ENCODE assay signal across 18 cellular contexts in genomic region chr16:2054543-2055245, GRCh38. TPM values are rescaled to one million over a fixed set of nuclear protein-coding genes. Genes with fewer than 3 reads are reported as not detected.
A peak's percentile ranks its signal among the peaks of the same experiment; 100 is the strongest.
DNase-seq lines count a peak whose midpoint lies in the region; ATAC-seq and TF ChIP-seq lines count a peak whose summit lies in the region.
"Had no signal": no experiment of that assay in that cellular context is flagged by ENCODE, and none has a peak within 500 bp of the region (broad histone marks: within the 10 kb centered on the region; RNA-seq: fewer than 3 reads in every experiment).

No MANE protein-coding gene starts in this region.

- TF ChIP-seq EP300 in Ishikawa (IDR thresholded peaks at IDR 0.05; ENCODE audit: borderline replicate concordance), result no peak
- no peak for TF ChIP-seq EP300 in stomach (IDR thresholded peaks at IDR 0.05)

- DNase-seq in NCI-H2171 (lab: John Stamatoyannopoulos, UW), result peak; percentile 44
- peak; percentile 91 for DNase-seq in colonic mucosa
- DNase-seq in stomach, result peak; percentile 93
- no peak for DNase-seq in stimulated activated naive CD8-positive, alpha-beta T cell treated with anti-CD3 and anti-CD28 coated beads, Interleukin-15, Interleukin-2, amounts not matched to agents 100 U/mL and 50 U/mL, for 24 hours
- no peak for DNase-seq in anterior cingulate cortex (lab: John Stamatoyannopoulos, UW)
- no peak for DNase-seq in kidney glomerular epithelial cell (lab: John Stamatoyannopoulos, UW)
- DNase-seq: activated CD8-positive, alpha-beta memory T cell treated with anti-CD3 and anti-CD28 coated beads, Interleukin-2, amount 50 U/mL, for 4 hours; activated naive CD4-positive, alpha-beta T cell treated with Interleukin-2 at 50 U/mL for 16 hours; DND-41; foreskin keratinocyte; natural killer cell; NCI-H1092 treated with DMSO at 0.1 percent for 48 hours had no signal

- H3K4me3 ChIP-seq in colonic mucosa (no peak overlapping the region), stomach (no peak overlapping the region)
- H3K4me3 ChIP-seq: BLaER1, SJSA1, smooth muscle cell, tibial nerve had no signal

- H3K4me1 ChIP-seq in colonic mucosa (peaks cover 9% of the 10 kb centered on the region), stomach (peaks cover 5 to 12% (median 10%) of the 10 kb centered on the region in 4 donors)
- H3K4me1 ChIP-seq: foreskin keratinocyte, SJSA1 had no signal

- TF ChIP-seq CTCF in colonic mucosa (IDR thresholded peaks at IDR 0.05) (no peak), stomach (IDR thresholded peaks at IDR 0.05) (no peak)

- H3K9me3 ChIP-seq in colonic mucosa (no peaks in the 10 kb centered on the region), stomach (no peaks in the 10 kb centered on the region)
- H3K9me3 ChIP-seq: BLaER1, SJSA1, tibial nerve had no signal

- WGBS in stomach, 5 donors, result 43 to 65% (median 45%) methylated on average over 19 to 29 of the region's 29 CpGs

- H3K27ac ChIP-seq in colonic mucosa, result peak overlapping the region; percentile 55
- H3K27ac ChIP-seq in stomach, result peak overlapping the region; percentile 42 to 77 (median 63)
- H3K27ac ChIP-seq: BLaER1, foreskin keratinocyte, SJSA1, tibial nerve had no signal

- H3K36me3 ChIP-seq in colonic mucosa (peaks cover 6% of the 10 kb centered on the region), stomach (peaks cover 38 to 95% (median 92%) of the 10 kb centered on the region in 4 donors)

- no peak for TF ChIP-seq RAD21 in Ishikawa (IDR thresholded peaks at IDR 0.05; ENCODE audit: low read depth)

- ATAC-seq in stimulated activated naive CD8-positive, alpha-beta T cell treated with anti-CD3 and anti-CD28 coated beads, Interleukin-15, Interleukin-2, amounts not matched to agents 100 U/mL and 50 U/mL, for 24 hours, result no peak
- ATAC-seq: foreskin keratinocyte; stimulated activated effector memory CD8-positive, alpha-beta T cell treated with anti-CD3 and anti-CD28 coated beads, Interleukin-12 subunit alpha, Interleukin-12 subunit beta, amount 100 ng/mL, for 72 hours had no signal

- peak overlapping the region; percentile 58 to 61 for H3K9ac ChIP-seq in colonic mucosa (ENCODE audit: low read depth in 2 of 2, low read length in 2 of 2)
- H3K9ac ChIP-seq: BLaER1 had no signal

- intact Hi-C loops in colonic mucosa (cut with DNase I) (no loop called here), stomach (cut with DNase I; ENCODE audit: low total_unique reads) (no loop called here)

- no peak for TF ChIP-seq POLR2A in stomach (IDR thresholded peaks at IDR 0.05)

- H3K27me3 ChIP-seq in colonic mucosa, result no peaks in the 10 kb centered on the region
- H3K27me3 ChIP-seq in stomach, result no peaks in the 10 kb centered on the region
- H3K27me3 ChIP-seq: BLaER1, foreskin keratinocyte, SJSA1, tibial nerve had no signal

TF ChIP-seq in Ishikawa, 13 proteins besides CTCF, POLR2A, EP300 and RAD21:
- TF ChIP-seq, protein P1, sequence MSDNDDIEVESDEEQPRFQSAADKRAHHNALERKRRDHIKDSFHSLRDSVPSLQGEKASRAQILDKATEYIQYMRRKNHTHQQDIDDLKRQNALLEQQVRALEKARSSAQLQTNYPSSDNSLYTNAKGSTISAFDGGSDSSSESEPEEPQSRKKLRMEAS (IDR thresholded peaks at IDR 0.05), result peak; percentile 32; the same call in 1 of the 2 replicates
- TF ChIP-seq FOXM1 (IDR thresholded peaks at IDR 0.05; ENCODE audit: borderline replicate concordance, low read depth) (no peak), NFIC (IDR thresholded peaks at IDR 0.05) (peak; percentile 71), REST (IDR thresholded peaks at IDR 0.05; ENCODE audit: low read depth) (no peak), TEAD4 (IDR thresholded peaks at IDR 0.05) (no peak), EGR1 (IDR thresholded peaks at IDR 0.05) (no peak), CREB1 (IDR thresholded peaks at IDR 0.05; ENCODE audit: low read depth) (no peak), ZBTB7A (IDR thresholded peaks at IDR 0.05; ENCODE audit: low read depth) (no peak), YY1 (IDR thresholded peaks at IDR 0.05; ENCODE audit: low read depth) (no peak), TCF12 (IDR thresholded peaks at IDR 0.05; ENCODE audit: low read depth) (peak; percentile 31; the same call in 1 of the 2 replicates), CEBPB (IDR thresholded peaks at IDR 0.05) (no peak), TAF1 (IDR thresholded peaks at IDR 0.05; ENCODE audit: low read depth) (no peak)
- TF ChIP-seq, protein P2, sequence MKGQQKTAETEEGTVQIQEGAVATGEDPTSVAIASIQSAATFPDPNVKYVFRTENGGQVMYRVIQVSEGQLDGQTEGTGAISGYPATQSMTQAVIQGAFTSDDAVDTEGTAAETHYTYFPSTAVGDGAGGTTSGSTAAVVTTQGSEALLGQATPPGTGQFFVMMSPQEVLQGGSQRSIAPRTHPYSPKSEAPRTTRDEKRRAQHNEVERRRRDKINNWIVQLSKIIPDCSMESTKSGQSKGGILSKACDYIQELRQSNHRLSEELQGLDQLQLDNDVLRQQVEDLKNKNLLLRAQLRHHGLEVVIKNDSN (IDR thresholded peaks at IDR 0.05), result no peak

RNA-seq across cellular contexts. Expression of gene TSC2, which starts 6.9 kb away (rescaled TPM):
- total RNA-seq in colonic mucosa, result 100 to 1,000 TPM in 1 of 2 donors, 10 to 100 TPM in 1; 75.3 to 143 TPM
- total RNA-seq in stomach, result 100 to 1,000 TPM in 3 of 5 donors, 10 to 100 TPM in 2; 68.5 to 369 (median 118) TPM
- polyA plus RNA-seq in stomach, result 10 to 100 TPM; 40.8 to 46.0 (median 41.1) TPM

RNA-seq across cellular contexts. Expression of gene NTHL1, which starts 7.1 kb away (rescaled TPM):
- 10 to 100 TPM; 30.1 to 96.8 TPM for total RNA-seq in colonic mucosa
- total RNA-seq in stomach, result 100 to 1,000 TPM in 2 of 5 donors, 1 to 10 TPM in 3; 2.3 to 663 (median 9.5) TPM
- polyA plus RNA-seq in stomach, result 10 to 100 TPM; 29.2 to 40.6 (median 36.6) TPM

RNA-seq across cellular contexts. Expression of gene NHERF2, which starts 28.0 kb away (rescaled TPM):
- 10 to 100 TPM; 64.0 to 77.9 TPM for total RNA-seq in colonic mucosa
- total RNA-seq in stomach, result 100 to 1,000 TPM in 2 of 5 donors, 10 to 100 TPM in 3; 17.4 to 201 (median 95.5) TPM
- 100 to 1,000 TPM in 2 of 3 donors, 10 to 100 TPM in 1; 65.4 to 236 (median 157) TPM for polyA plus RNA-seq in stomach

RNA-seq across cellular contexts. Expression of gene NPW, which starts 35.1 kb away (rescaled TPM):
- total RNA-seq in colonic mucosa (1 to 10 TPM; 3.5 to 3.8 TPM), stomach (under 1 TPM in 1 of 5 donors, not detected in 4; 0.55 TPM)
- 10 to 100 TPM in 1 of 3 donors, 1 to 10 TPM in 2; 1.6 to 12.4 (median 2.4) TPM for polyA plus RNA-seq in stomach
- total RNA-seq: SJSA1 had no signal

RNA-seq across cellular contexts. Expression of gene ZNF598, which starts 45.1 kb away (rescaled TPM):
- total RNA-seq in colonic mucosa (10 to 100 TPM; 45.4 to 64.3 TPM), stomach (10 to 100 TPM; 16.3 to 86.2 (median 34.8) TPM)
- 10 to 100 TPM; 21.1 to 31.0 (median 21.4) TPM for polyA plus RNA-seq in stomach

Comparison
In these comparisons a context has a peak if more than half of its experiments do, and no peak if none do; other contexts are left out.
1. DNase-seq: peak in NCI-H2171 (single experiment), colonic mucosa (single experiment) and stomach (single experiment); none in stimulated activated naive CD8-positive, alpha-beta T cell treated with anti-CD3 and anti-CD28 coated beads, Interleukin-15, Interleukin-2, amounts not matched to agents 100 U/mL and 50 U/mL, for 24 hours (single experiment), anterior cingulate cortex (0 of 58) and kidney glomerular epithelial cell (single experiment).